ENCODE assay signal across 1 cellular context in the genomic region with DNA sequence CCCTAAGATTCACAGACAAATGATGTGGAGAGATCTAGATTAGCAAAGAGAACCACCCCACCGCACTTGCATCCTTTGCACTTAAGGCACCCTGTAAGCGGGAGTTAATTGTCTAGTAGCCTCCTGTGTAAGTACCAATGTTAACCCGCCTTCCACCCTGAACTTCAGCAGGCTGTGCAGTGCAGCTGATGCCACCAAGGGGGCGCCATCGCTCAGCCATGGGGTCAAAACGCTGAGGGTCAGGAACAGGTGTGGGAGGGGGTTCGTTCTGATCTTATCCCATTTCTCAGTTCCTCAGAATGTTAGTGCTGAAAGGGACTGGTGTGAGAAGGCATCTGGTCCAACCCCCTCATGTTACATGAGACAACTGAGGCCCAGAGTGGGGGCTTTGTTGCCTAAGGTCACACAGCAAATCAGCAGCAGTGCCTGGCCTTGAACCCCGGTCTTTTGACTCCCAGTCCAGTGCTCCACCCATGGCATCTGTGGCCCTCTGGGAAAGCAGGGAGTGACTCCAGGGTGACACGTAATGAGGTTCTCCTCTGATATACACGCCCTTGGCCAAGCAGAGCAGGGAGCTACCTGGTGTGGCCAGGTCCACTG.
TF ChIP-seq lines count a peak whose summit lies in the region.

No MANE protein-coding gene starts in this region.

TF ChIP-seq in HCT116, 20 proteins besides CTCF, POLR2A, EP300 and RAD21 (continued from another document):
- TF ChIP-seq, protein P1, sequence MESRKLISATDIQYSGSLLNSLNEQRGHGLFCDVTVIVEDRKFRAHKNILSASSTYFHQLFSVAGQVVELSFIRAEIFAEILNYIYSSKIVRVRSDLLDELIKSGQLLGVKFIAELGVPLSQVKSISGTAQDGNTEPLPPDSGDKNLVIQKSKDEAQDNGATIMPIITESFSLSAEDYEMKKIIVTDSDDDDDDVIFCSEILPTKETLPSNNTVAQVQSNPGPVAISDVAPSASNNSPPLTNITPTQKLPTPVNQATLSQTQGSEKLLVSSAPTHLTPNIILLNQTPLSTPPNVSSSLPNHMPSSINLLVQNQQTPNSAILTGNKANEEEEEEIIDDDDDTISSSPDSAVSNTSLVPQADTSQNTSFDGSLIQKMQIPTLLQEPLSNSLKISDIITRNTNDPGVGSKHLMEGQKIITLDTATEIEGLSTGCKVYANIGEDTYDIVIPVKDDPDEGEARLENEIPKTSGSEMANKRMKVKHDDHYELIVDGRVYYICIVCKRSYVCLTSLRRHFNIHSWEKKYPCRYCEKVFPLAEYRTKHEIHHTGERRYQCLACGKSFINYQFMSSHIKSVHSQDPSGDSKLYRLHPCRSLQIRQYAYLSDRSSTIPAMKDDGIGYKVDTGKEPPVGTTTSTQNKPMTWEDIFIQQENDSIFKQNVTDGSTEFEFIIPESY (IDR thresholded peaks at IDR 0.05; ENCODE audit: extremely low read depth, insufficient replicate concordance, low read length) = no peak
- TF ChIP-seq SIN3A (IDR thresholded peaks at IDR 0.05; ENCODE audit: low read depth) = no peak
- TF ChIP-seq CEBPB (IDR thresholded peaks at IDR 0.05; ENCODE audit: low read depth) = no peak
- no peak for TF ChIP-seq ELF1 (IDR thresholded peaks at IDR 0.05; ENCODE audit: borderline replicate concordance, low read depth)
- no peak for TF ChIP-seq TCF7L2 (IDR thresholded peaks at IDR 0.05; ENCODE audit: borderline replicate concordance, extremely low read depth, insufficient read depth, insufficient read length)
- TF ChIP-seq EZH2 (IDR thresholded peaks at IDR 0.05) = no peak
